1 cellular context compared by ENCODE assay signal in genomic region chr4:123444298-123444731, GRCh38.
TF ChIP-seq lines count a peak whose summit lies in the region.

No MANE protein-coding gene starts in this region.

TF ChIP-seq in HepG2, 621 proteins besides CTCF, POLR2A, EP300 and RAD21 (continued from another document):
- TF ChIP-seq ZNF800 (CRISPR knock-in tag; IDR thresholded peaks at IDR 0.05) (no peak), FOXO1 (CRISPR knock-in tag; IDR thresholded peaks at IDR 0.05) (0 out of 2 replicates have a peak, but pooled peaks have one; percentile 26), ZFAT (CRISPR knock-in tag; conservative IDR thresholded peaks at IDR 0.05) (no peak), ZNF207 (IDR thresholded peaks at IDR 0.05; ENCODE audit: borderline replicate concordance) (no peak), ZFP91 (CRISPR knock-in tag; IDR thresholded peaks at IDR 0.05; ENCODE audit: borderline replicate concordance) (peak; percentile 52; the same call in 1 of the 2 replicates), ADNP (CRISPR knock-in tag; IDR thresholded peaks at IDR 0.05) (no peak), PHF5A (CRISPR knock-in tag; IDR thresholded peaks at IDR 0.05; ENCODE audit: low read depth, unreplicated experiment) (no peak), ZC3H13 (CRISPR knock-in tag; IDR thresholded peaks at IDR 0.05) (no peak), ZNF749 (CRISPR knock-in tag; IDR thresholded peaks at IDR 0.05; ENCODE audit: borderline replicate concordance) (no peak), SIN3A (IDR thresholded peaks at IDR 0.05; ENCODE audit: borderline replicate concordance, low read depth, low read length) (no peak), ZNF484 (CRISPR knock-in tag; IDR thresholded peaks at IDR 0.05; ENCODE audit: borderline replicate concordance, low read depth) (no peak), HNF1A (IDR thresholded peaks at IDR 0.05; ENCODE audit: low read depth) (peak; percentile 52), HNF1A (CRISPR knock-in tag; IDR thresholded peaks at IDR 0.05; ENCODE audit: borderline replicate concordance) (peak; percentile 81; the same call in 1 of the 2 replicates), TCF7L2 (IDR thresholded peaks at IDR 0.05; ENCODE audit: low read depth, low read length) (no peak), KDM4B (CRISPR knock-in tag; IDR thresholded peaks at IDR 0.05) (no peak), ZNF83 (CRISPR knock-in tag; IDR thresholded peaks at IDR 0.05; ENCODE audit: borderline replicate concordance) (no peak), ZNF274 (CRISPR knock-in tag; IDR thresholded peaks at IDR 0.05) (no peak), MIXL1 (CRISPR knock-in tag; IDR thresholded peaks at IDR 0.05) (0 out of 2 replicates have a peak, but pooled peaks have one; percentile 26), HNF4G (IDR thresholded peaks at IDR 0.05; ENCODE audit: borderline replicate concordance, low read depth, low read length) (0 out of 2 replicates have a peak, but pooled peaks have one; percentile 55), HNF4G (CRISPR knock-in tag; IDR thresholded peaks at IDR 0.05; ENCODE audit: borderline replicate concordance, low read depth) (no peak), TMF1 (CRISPR knock-in tag; IDR thresholded peaks at IDR 0.05; ENCODE audit: low read depth) (no peak), ZKSCAN1 (IDR thresholded peaks at IDR 0.05; ENCODE audit: low read length) (no peak), SALL1 (CRISPR knock-in tag; IDR thresholded peaks at IDR 0.05) (peak; percentile 91), ZMAT3 (CRISPR knock-in tag; conservative IDR thresholded peaks at IDR 0.05) (no peak), NONO (IDR thresholded peaks at IDR 0.05) (no peak), NONO (CRISPR knock-in tag; conservative IDR thresholded peaks at IDR 0.05) (no peak), YY1 (IDR thresholded peaks at IDR 0.05; ENCODE audit: insufficient read depth, insufficient replicate concordance, low read depth, low read length) (no peak), MED13 (CRISPR knock-in tag; IDR thresholded peaks at IDR 0.05) (peak; percentile 38; the same call in 1 of the 2 replicates), ARNT2 (CRISPR knock-in tag; IDR thresholded peaks at IDR 0.05; ENCODE audit: low read depth) (no peak), XRCC5 (optimal IDR thresholded peaks at IDR 0.05; ENCODE audit: low read length) (peak; percentile 44), JUNB (CRISPR knock-in tag; IDR thresholded peaks at IDR 0.05; ENCODE audit: borderline replicate concordance) (no peak), HOXD1 (CRISPR knock-in tag; IDR thresholded peaks at IDR 0.05) (peak; percentile 59; the same call in 1 of the 2 replicates), FOSL2 (CRISPR knock-in tag; IDR thresholded peaks at IDR 0.05) (peak; percentile 40; the same call in 1 of the 2 replicates), ZNF329 (CRISPR knock-in tag; IDR thresholded peaks at IDR 0.05; ENCODE audit: low read depth) (no peak), HCFC1 (IDR thresholded peaks at IDR 0.05; ENCODE audit: low read depth, low read length) (no peak), POGZ (CRISPR knock-in tag; IDR thresholded peaks at IDR 0.05) (peak; percentile 73), ZNF766 (CRISPR knock-in tag; IDR thresholded peaks at IDR 0.05; ENCODE audit: borderline replicate concordance) (0 out of 2 replicates have a peak, but pooled peaks have one; percentile 55), FOXC1 (CRISPR knock-in tag; IDR thresholded peaks at IDR 0.05; ENCODE audit: borderline replicate concordance) (no peak; the same call in 1 of the 2 replicates), SNAPC4 (CRISPR knock-in tag; IDR thresholded peaks at IDR 0.05) (no peak), ZNF383 (CRISPR knock-in tag; IDR thresholded peaks at IDR 0.05; ENCODE audit: borderline replicate concordance) (no peak), PCBP1 (IDR thresholded peaks at IDR 0.05; ENCODE audit: borderline replicate concordance, low read depth, low read length) (no peak), MED8 (CRISPR knock-in tag; IDR thresholded peaks at IDR 0.05; ENCODE audit: insufficient replicate concordance) (peak; percentile 95), NFE2 (CRISPR knock-in tag; IDR thresholded peaks at IDR 0.05) (no peak), E2F2 (CRISPR knock-in tag; IDR thresholded peaks at IDR 0.05; ENCODE audit: borderline replicate concordance) (no peak), ZNF761 (CRISPR knock-in tag; conservative IDR thresholded peaks at IDR 0.05) (no peak), SAP130 (CRISPR knock-in tag; IDR thresholded peaks at IDR 0.05; ENCODE audit: low read depth) (peak; percentile 36), AHR (CRISPR knock-in tag; IDR thresholded peaks at IDR 0.05) (no peak), ZNF281 (CRISPR knock-in tag; IDR thresholded peaks at IDR 0.05; ENCODE audit: borderline replicate concordance) (0 out of 2 replicates have a peak, but pooled peaks have one; percentile 23), ZNF776 (CRISPR knock-in tag; IDR thresholded peaks at IDR 0.05) (no peak), RBAK (CRISPR knock-in tag; IDR thresholded peaks at IDR 0.05) (no peak), ZSCAN22 (CRISPR knock-in tag; IDR thresholded peaks at IDR 0.05) (peak; percentile 85; the same call in 1 of the 2 replicates), ZNF660 (CRISPR knock-in tag; IDR thresholded peaks at IDR 0.05; ENCODE audit: borderline replicate concordance, low read depth) (no peak)
